In genomic region chr3:115147329-115148141, GRCh38 we compare ENCODE assay signal across 8 cellular contexts. TPM values are rescaled to one million over a fixed set of nuclear protein-coding genes. Genes with fewer than 3 reads are reported as not detected.
DNase-seq lines count a peak whose midpoint lies in the region; ATAC-seq and TF ChIP-seq lines count a peak whose summit lies in the region.

No MANE protein-coding gene starts in this region.

- no peak for TF ChIP-seq CTCF in IMR-90 (conservative IDR thresholded peaks at IDR 0.05; ENCODE audit: low read depth, low read length)

- no peak; the same call in 1 of the 2 replicates for TF ChIP-seq RAD21 in IMR-90 (IDR thresholded peaks at IDR 0.05; ENCODE audit: low read length)

- BruUV-seq in IMR-90 (replicated peaks; lab: Mats Ljungman, UMichigan) = no TSS peak

- H4K8ac ChIP-seq in IMR-90 (ENCODE audit: low read depth in 2 of 2, low read length in 2 of 2) = peak overlapping the region; percentile 14 to 63; a peak in 1 of 4 replicates

- 0 out of 2 replicates have a peak overlapping the region, but pooled peaks have one; percentile 23 for H2BK120ac ChIP-seq in IMR-90 (ENCODE audit: low read depth, low read length)

- H2AK5ac ChIP-seq in IMR-90 (ENCODE audit: low read depth, low read length) = no peak overlapping the region

- peak overlapping the region; percentile 12; the same call in 1 of the 2 replicates for H3K18ac ChIP-seq in IMR-90 (ENCODE audit: low read depth, low read length)

- peak overlapping the region; percentile 89 for H2BK5ac ChIP-seq in IMR-90 (ENCODE audit: low read depth, low read length, poor library complexity, severe bottlenecking)

- H2AFZ ChIP-seq in IMR-90 (replicated peaks; ENCODE audit: low read length, poor library complexity) = peak overlapping the region; percentile 96

- H2BK15ac ChIP-seq in IMR-90 (ENCODE audit: low read depth, low read length) = no peak overlapping the region; the same call in 2 of the 3 replicates

- H3K36me3 ChIP-seq in IMR-90 (ENCODE audit: control insufficient read depth, insufficient read depth, low read length) = no peaks in the 10 kb centered on the region

- no peak overlapping the region; the same call in 1 of the 2 replicates for H4K91ac ChIP-seq in IMR-90 (ENCODE audit: insufficient read depth, low read depth, low read length)

- 0 out of 2 replicates have a peak overlapping the region, but pooled peaks have one; percentile 14 for H3K14ac ChIP-seq in IMR-90 (replicated peaks; ENCODE audit: low read depth, low read length)

- no peaks in the 10 kb centered on the region; the same call in 1 of the 2 replicates for H3K9me1 ChIP-seq in IMR-90 (ENCODE audit: insufficient read depth, low read length)

- H3K27ac ChIP-seq in IMR-90 (ENCODE audit: insufficient read depth, low read length) (peak overlapping the region; percentile 81), epithelial cell of prostate (peak overlapping the region; percentile 77)

- H3K23ac ChIP-seq in IMR-90 (ENCODE audit: low read depth, low read length) = peak overlapping the region; percentile 54; the same call in 1 of the 2 replicates

- peak overlapping the region; percentile 63 for H3K9ac ChIP-seq in IMR-90 (ENCODE audit: low read depth, low read length)

- peak overlapping the region; percentile 86 for H2AK9ac ChIP-seq in IMR-90 (replicated peaks; ENCODE audit: low read depth, low read length, poor library complexity)

- POLR2A ChIA-PET in IMR-90 (lab: Charles Lee; ENCODE audit: unreplicated experiment) = interaction anchor here (0.5 kb wide), 1 partner anchor 105 kb away, joined by 3 read pairs; no protein-coding TSS in a partner anchor

- peak overlapping the region; percentile 60; the same call in 1 of the 2 replicates for H4K5ac ChIP-seq in IMR-90 (ENCODE audit: low read depth, low read length)

- in situ Hi-C loops in IMR-90 (cut with MboI; ENCODE audit: low sequenced_read_pairs) = no loop called here

- no peaks in the 10 kb centered on the region for H4K20me1 ChIP-seq in IMR-90 (ENCODE audit: insufficient read depth, low read length)

- H3K4me2 ChIP-seq in IMR-90 (ENCODE audit: low read depth, low read length) = peak overlapping the region; percentile 96

- no peaks in the 10 kb centered on the region for H3K27me3 ChIP-seq in IMR-90 (ENCODE audit: control insufficient read depth, insufficient read depth, low read length)
- H3K27me3 ChIP-seq in mononuclear cell (ENCODE audit: insufficient read depth, low read length) = no peaks in the 10 kb centered on the region

- no peak overlapping the region for H2BK20ac ChIP-seq in IMR-90 (ENCODE audit: low read depth, low read length)

- intact Hi-C loops in IMR-90 (cut with micrococcal nuclease) = loop anchor here (1.0 to 5.0 kb wide), 4 partner anchors 105 to 765 kb away; no protein-coding TSS in a partner anchor

- CTCF ChIA-PET in IMR-90 (lab: Yijun Ruan, JAX) = no interaction called here

- H3K79me1 ChIP-seq in IMR-90 (ENCODE audit: low read depth in 1 of 2, low read length in 2 of 2) = peaks cover 0 to 11% of the 10 kb centered on the region in 2 experiments; a peak in 2 of 4 replicates

- DNase-seq in DMS114 treated with DMSO at 0.1 percent for 48 hours (lab: John Stamatoyannopoulos, UW; ENCODE audit: unreplicated experiment) = peak; percentile 96
- peak; percentile 100 for DNase-seq in IMR-90
- DNase-seq in OCI-M2 (lab: John Stamatoyannopoulos, UW; ENCODE audit: unreplicated experiment) = peak; percentile 88
- peak; percentile 90 for DNase-seq in activated T-cell treated with anti-CD3 and anti-CD28 coated beads, Interleukin-2, amount 50 U/mL, for 1 hour
- peak; percentile 99 for DNase-seq in epithelial cell of prostate (ENCODE audit: low read depth, low spot score)
- peak; percentile 82 to 88 for DNase-seq in stimulated activated CD8-positive, alpha-beta memory T cell treated with anti-CD3 and anti-CD28 coated beads, Interleukin-2, amount 100 ng/mL, for 48 hours (ENCODE audit: low read depth in 2 of 2)

- H3K4me3 ChIP-seq in IMR-90 (ENCODE audit: insufficient read depth, low read depth, low read length) = peak overlapping the region; percentile 82
- H3K4me3 ChIP-seq in mononuclear cell (ENCODE audit: low read length) = peak overlapping the region; percentile 80

- H3K56ac ChIP-seq in IMR-90 (ENCODE audit: extremely low read depth, insufficient read depth, low read length) = 0 out of 2 replicates have a peak overlapping the region, but pooled peaks have one; percentile 52

- H3K4me1 ChIP-seq in IMR-90 (ENCODE audit: control insufficient read depth, insufficient read depth, low read length) (no peaks in the 10 kb centered on the region), mononuclear cell (ENCODE audit: insufficient read depth, low read length) (peaks cover 20% of the 10 kb centered on the region)

- 0% methylated on average over 4 of the region's 54 CpGs; no CpG with 5 or more reads in 1 of the 2 experiments for WGBS in IMR-90 (ENCODE audit: extremely low coverage in 2 of 2, insufficient read length in 1 of 2), 2 experiments

- dilution Hi-C loops in IMR-90 (cut with HindIII; ENCODE audit: low sequenced_read_pairs, unreplicated experiment) = no loop called here

- H3K9me3 ChIP-seq in IMR-90 (ENCODE audit: control insufficient read depth, insufficient read depth, low read length) (no peaks in the 10 kb centered on the region), mononuclear cell (ENCODE audit: low read depth, low read length) (no peaks in the 10 kb centered on the region)

- H3K4ac ChIP-seq in IMR-90 (ENCODE audit: low read depth, low read length) = peak overlapping the region; percentile 61

- peak; percentile 89 for TF ChIP-seq POLR2A in IMR-90 (IDR thresholded peaks at IDR 0.05; ENCODE audit: low read depth, low read length)

- ATAC-seq in GM21529 (IDR thresholded peaks at IDR 0.05; ENCODE audit: unreplicated experiment) = peak; percentile 79
- ATAC-seq in IMR-90 (ENCODE audit: low read depth) = peak; percentile 84

TF ChIP-seq in IMR-90, 13 proteins besides CTCF, POLR2A, EP300 and RAD21:
- TF ChIP-seq USF2 (IDR thresholded peaks at IDR 0.05; ENCODE audit: low read depth, low read length) (peak; percentile 34), FOS (IDR thresholded peaks at IDR 0.05; ENCODE audit: low read depth, low read length) (peak; percentile 43; the same call in 1 of the 2 replicates), SMC3 (IDR thresholded peaks at IDR 0.05; ENCODE audit: low read depth, low read length) (no peak), ELK1 (IDR thresholded peaks at IDR 0.05; ENCODE audit: borderline replicate concordance, low read depth, low read length) (no peak), MAFK (IDR thresholded peaks at IDR 0.05; ENCODE audit: low read depth, low read length) (no peak), MXI1 (IDR thresholded peaks at IDR 0.05; ENCODE audit: borderline replicate concordance, low read depth, low read length) (peak; percentile 41; the same call in 1 of the 2 replicates), RFX5 (IDR thresholded peaks at IDR 0.05; ENCODE audit: low read depth, low read length) (0 out of 2 replicates have a peak, but pooled peaks have one; percentile 5), NFE2L2 (IDR thresholded peaks at IDR 0.05; ENCODE audit: low read depth, low read length) (no peak), CEBPB (IDR thresholded peaks at IDR 0.05; ENCODE audit: low read depth, low read length) (no peak), CHD1 (IDR thresholded peaks at IDR 0.05; ENCODE audit: low read depth, low read length) (no peak), BHLHE40 (IDR thresholded peaks at IDR 0.05; ENCODE audit: low read depth, low read length) (no peak), RCOR1 (IDR thresholded peaks at IDR 0.05; ENCODE audit: insufficient replicate concordance, low read length) (no peak), MAZ (IDR thresholded peaks at IDR 0.05; ENCODE audit: borderline replicate concordance, low read depth, low read length) (peak; percentile 30)
TF ChIP-seq in IMR-90: peak in this region for 5.

RNA-seq across cellular contexts. Expression of gene ZBTB20, which starts 0.4 kb away (rescaled TPM):
- 13.3 and 14.7 TPM in 2 replicates for total RNA-seq in IMR-90 (2012; rRNA removed)
- polyA plus RNA-seq in IMR-90 (2012; rRNA removed) = 0.75 and 0.87 TPM in 2 replicates
- polyA plus RNA-seq in IMR-90 (2012; cell fraction: cytosol; rRNA removed) = 0.25 and 0.55 TPM in 2 replicates
- polyA plus RNA-seq in IMR-90 (2012; cell fraction: nucleus; rRNA removed; ENCODE audit: low replicate concordance) = 2.3 and 2.6 TPM in 2 replicates
- 38.2 TPM for total RNA-seq in mononuclear cell

Comparison
In these comparisons a context has a peak if more than half of its experiments do, and no peak if none do; other contexts are left out.
1. Peak in every context shown above with its lines: DNase-seq, ATAC-seq, H3K4me3 ChIP-seq and H3K27ac ChIP-seq.